ENCODE assay signal across 8 cellular contexts in the genomic region with DNA sequence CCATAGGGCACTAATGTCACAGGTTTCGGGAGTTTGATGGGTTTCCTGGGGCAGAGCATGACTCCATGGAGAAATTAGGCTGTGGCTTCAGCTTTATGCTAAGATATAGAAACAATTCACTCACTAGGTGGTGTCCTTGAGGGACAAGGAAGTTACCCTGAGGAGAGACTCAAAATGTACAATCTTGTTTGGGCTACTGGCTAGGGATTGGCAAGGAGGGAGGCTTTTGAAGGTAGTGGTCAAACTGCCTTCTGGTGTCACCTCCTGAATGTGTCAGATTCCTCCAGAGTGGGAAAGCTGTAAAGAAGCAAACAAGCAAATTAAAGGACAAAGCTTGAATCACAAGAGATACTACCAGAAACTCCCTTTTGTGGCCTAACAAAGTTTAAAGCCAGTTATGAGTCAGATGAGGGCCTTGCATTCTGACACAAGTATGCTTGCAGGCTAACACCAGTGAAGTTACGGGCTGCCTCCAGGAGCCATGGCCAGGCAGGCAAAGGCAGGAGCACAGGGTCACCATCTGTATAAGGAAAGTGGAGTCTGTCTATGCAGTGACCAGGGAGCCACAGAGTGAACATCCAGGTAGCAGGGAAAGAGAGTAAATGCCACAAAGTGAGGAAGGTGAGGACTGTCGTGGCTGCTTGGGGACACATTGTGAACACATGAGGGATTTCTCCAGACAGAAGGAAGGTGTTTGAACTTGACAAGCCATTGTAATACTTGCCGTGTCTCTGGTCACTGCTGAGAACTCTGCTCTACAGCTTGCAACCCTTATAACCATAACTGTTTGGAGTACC.
DNase-seq lines count a peak whose midpoint lies in the region; ATAC-seq lines count a peak whose summit lies in the region.

No MANE protein-coding gene starts in this region.

- H3K36me3 Mint-ChIP-seq in activated naive CD8-positive, alpha-beta T cell treated with anti-CD3 and anti-CD28 coated beads for 36 hours, result no peaks in the 10 kb centered on the region

- H3K4me3 Mint-ChIP-seq in activated naive CD8-positive, alpha-beta T cell treated with anti-CD3 and anti-CD28 coated beads for 36 hours, result no peak overlapping the region

- ATAC-seq in GM18907 (IDR thresholded peaks at IDR 0.05; ENCODE audit: unreplicated experiment) (peak; percentile 84), HG03108 (IDR thresholded peaks at IDR 0.05; ENCODE audit: unreplicated experiment) (peak; percentile 60)

- H3K27ac Mint-ChIP-seq in activated naive CD8-positive, alpha-beta T cell treated with anti-CD3 and anti-CD28 coated beads for 36 hours, result peak overlapping the region; percentile 21

- DNase-seq in AG20443 (ENCODE audit: low spot score) (peak; percentile 48), NCI-H2029 treated with DMSO at 0.1 percent for 48 hours (lab: John Stamatoyannopoulos, UW) (no peak), middle frontal gyrus (ENCODE audit: extremely low spot score, low spot score) (no peak), HCEC 1CT (no peak)
- peak; percentile 5 for DNase-seq in activated naive CD8-positive, alpha-beta T cell treated with anti-CD3 and anti-CD28 coated beads for 36 hours
- DNase-seq in stimulated activated naive CD4-positive, alpha-beta T cell treated with Interleukin-2 at 50 U/mL for 16 hours (lab: John Stamatoyannopoulos, UW), result no peak

- no peaks in the 10 kb centered on the region for H3K9me3 Mint-ChIP-seq in activated naive CD8-positive, alpha-beta T cell treated with anti-CD3 and anti-CD28 coated beads for 36 hours

- peaks cover 8% of the 10 kb centered on the region for H3K4me1 Mint-ChIP-seq in activated naive CD8-positive, alpha-beta T cell treated with anti-CD3 and anti-CD28 coated beads for 36 hours

- H3K27me3 Mint-ChIP-seq in activated naive CD8-positive, alpha-beta T cell treated with anti-CD3 and anti-CD28 coated beads for 36 hours, result peaks cover 4% of the 10 kb centered on the region

Comparison
In these comparisons a context has a peak if more than half of its experiments do, and no peak if none do; other contexts are left out.
1. DNase-seq: peak in AG20443 (single experiment) and activated naive CD8-positive, alpha-beta T cell treated with anti-CD3 and anti-CD28 coated beads for 36 hours (single experiment); none in NCI-H2029 treated with DMSO at 0.1 percent for 48 hours (single experiment), middle frontal gyrus (single experiment), stimulated activated naive CD4-positive, alpha-beta T cell treated with Interleukin-2 at 50 U/mL for 16 hours (single experiment) and HCEC 1CT (single experiment).